Comparison of ENCODE assay signal across 19 cellular contexts in the genomic region with DNA sequence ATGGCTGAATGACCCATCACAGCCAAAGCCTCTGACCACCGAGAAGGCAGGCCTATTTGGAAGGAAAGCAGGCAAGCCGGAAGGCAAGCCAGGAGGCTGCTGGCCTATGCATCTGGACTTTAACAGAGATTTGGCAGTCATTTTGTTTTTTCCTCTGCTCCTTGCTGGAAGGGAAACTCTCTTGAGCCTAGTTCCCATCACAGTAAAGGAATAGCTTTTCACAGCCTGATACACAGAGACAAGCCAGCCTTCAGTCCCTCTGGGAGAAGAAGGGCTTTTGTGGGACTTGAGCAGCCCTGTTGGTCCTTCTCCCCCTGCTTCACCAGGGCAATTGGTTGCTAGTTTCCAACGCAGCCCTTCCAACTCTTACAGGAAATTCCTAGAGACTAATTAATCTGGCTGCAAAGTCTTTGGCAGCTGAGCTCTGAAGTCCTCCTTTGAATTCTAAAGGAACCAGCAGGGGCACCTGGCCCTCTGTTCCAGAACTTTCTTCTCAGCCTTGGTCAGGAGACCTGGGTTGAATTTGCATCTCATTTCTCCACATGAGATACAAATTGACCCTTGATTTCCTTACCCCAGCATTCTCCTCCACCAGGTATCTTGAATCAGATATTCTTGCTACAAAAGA.
DNase-seq lines count a peak whose midpoint lies in the region; TF ChIP-seq lines count a peak whose summit lies in the region.
"Had no signal": no experiment of that assay in that cellular context is flagged by ENCODE, and none has a peak within 500 bp of the region (broad histone marks: within the 10 kb centered on the region; RNA-seq: fewer than 3 reads in every experiment).

No MANE protein-coding gene starts in this region.

- no peaks in the 10 kb centered on the region for H4K20me1 ChIP-seq in osteoblast (ENCODE audit: insufficient read depth, low read length)
- H4K20me1 ChIP-seq: BLaER1 treated with 17β-estradiol and CSF1 and Interleukin-3, amounts not matched to agents 10 nM and 100 nM had no signal

- H3K4me3 ChIP-seq in left ventricle myocardium inferior (no peak overlapping the region), osteoblast (ENCODE audit: insufficient read depth, low read length) (no peak overlapping the region), vagina (no peak overlapping the region)
- H3K4me3 ChIP-seq: BLaER1 treated with 17β-estradiol and CSF1 and Interleukin-3, amounts not matched to agents 10 nM and 100 nM; body of pancreas; SJSA1 had no signal

- H3K4me1 Mint-ChIP-seq in CD14-positive monocyte, result no peaks in the 10 kb centered on the region
- H3K4me1 Mint-ChIP-seq: natural killer cell had no signal

- peaks cover 20% of the 10 kb centered on the region for H3K4me1 ChIP-seq in left ventricle myocardium inferior
- H3K4me1 ChIP-seq in osteoblast (ENCODE audit: insufficient read depth, low read length), result no peaks in the 10 kb centered on the region
- no peaks in the 10 kb centered on the region for H3K4me1 ChIP-seq in vagina
- H3K4me1 ChIP-seq: body of pancreas, SJSA1 had no signal

- H2AFZ ChIP-seq in osteoblast (ENCODE audit: low read length), result no peak overlapping the region

- H3K9me3 ChIP-seq in left ventricle myocardium inferior (replicated peaks) (no peaks in the 10 kb centered on the region), osteoblast (ENCODE audit: low read depth, low read length) (no peaks in the 10 kb centered on the region), vagina (no peaks in the 10 kb centered on the region)
- H3K9me3 ChIP-seq: body of pancreas, SJSA1 had no signal

- H3K4me3 Mint-ChIP-seq in CD14-positive monocyte, result no peak overlapping the region
- H3K4me3 Mint-ChIP-seq: activated naive CD4-positive, alpha-beta T cell treated with anti-CD3 and anti-CD28 coated beads for 36 hours; natural killer cell; T-helper 2 cell treated with Interferon-gamma antibody and Interleukin-4, amounts not matched to agents 5 μg/mL and 100 μg/mL, for 36 hours had no signal

- H3K36me3 ChIP-seq in left ventricle myocardium inferior (no peaks in the 10 kb centered on the region), osteoblast (ENCODE audit: insufficient read depth, low read length) (no peaks in the 10 kb centered on the region), vagina (no peaks in the 10 kb centered on the region)
- H3K36me3 ChIP-seq: BLaER1 treated with 17β-estradiol and CSF1 and Interleukin-3, amounts not matched to agents 10 nM and 100 nM; SJSA1 had no signal

- no peak overlapping the region for H3K4me2 ChIP-seq in osteoblast (ENCODE audit: insufficient read depth, low read length)
- H3K4me2 ChIP-seq: BLaER1 treated with 17β-estradiol and CSF1 and Interleukin-3, amounts not matched to agents 10 nM and 100 nM had no signal

- TF ChIP-seq POLR2A in vagina (IDR thresholded peaks at IDR 0.05), result no peak

- DNase-seq in cerebellum (ENCODE audit: low spot score) (peak; percentile 15), left ventricle myocardium inferior (no peak), osteoblast (ENCODE audit: insufficient read length, low spot score, missing footprints) (peak; percentile 42), vagina (ENCODE audit: extremely low spot score in 2 of 2) (no peak), CD14-positive monocyte (ENCODE audit: low spot score) (no peak), NCI-H345 (lab: John Stamatoyannopoulos, UW) (no peak)
- DNase-seq in activated CD8-positive, alpha-beta memory T cell treated with anti-CD3 and anti-CD28 coated beads, Interleukin-2, amount 50 U/mL, for 48 hours, result no peak
- DNase-seq: activated CD4-positive, alpha-beta T cell treated with anti-CD3 and anti-CD28 coated beads for 1 hour; activated naive CD4-positive, alpha-beta T cell treated with anti-CD3 and anti-CD28 coated beads for 36 hours; body of pancreas; DMS79; left colon; natural killer cell; NCI-H187; NCI-H510A treated with DMSO at 0.1 percent for 48 hours; stimulated activated CD4-positive, alpha-beta T cell treated with anti-CD3 and anti-CD28 coated beads, Interleukin-2, amount 100 ng/mL, for 24 hours had no signal

- no peak overlapping the region for H3K27ac Mint-ChIP-seq in CD14-positive monocyte
- H3K27ac Mint-ChIP-seq: activated naive CD4-positive, alpha-beta T cell treated with anti-CD3 and anti-CD28 coated beads for 36 hours; natural killer cell; T-helper 2 cell treated with Interferon-gamma antibody and Interleukin-4, amounts not matched to agents 5 μg/mL and 100 μg/mL, for 36 hours had no signal

- peaks cover 0 to 3% (median 3%) of the 10 kb centered on the region in 3 donors for H3K27me3 Mint-ChIP-seq in CD14-positive monocyte (ENCODE audit: low read depth in 3 of 3)

- intact Hi-C loops in left ventricle myocardium inferior (cut with micrococcal nuclease), result no loop called here
- intact Hi-C loops in vagina (cut with DNase I), result no loop called here
- intact Hi-C loops in CD14-positive monocyte (cut with micrococcal nuclease), result no loop called here

- peaks cover 0 to 11% (median 5%) of the 10 kb centered on the region in 7 donors for H3K9me3 Mint-ChIP-seq in CD14-positive monocyte
- H3K9me3 Mint-ChIP-seq: activated naive CD4-positive, alpha-beta T cell treated with anti-CD3 and anti-CD28 coated beads for 36 hours; natural killer cell; T-helper 2 cell treated with Interferon-gamma antibody and Interleukin-4, amounts not matched to agents 5 μg/mL and 100 μg/mL, for 36 hours had no signal

- H3K27ac ChIP-seq in left ventricle myocardium inferior (replicated peaks), result peak overlapping the region; percentile 74
- no peak overlapping the region for H3K27ac ChIP-seq in osteoblast (ENCODE audit: low read depth, low read length)
- peak overlapping the region; percentile 22 for H3K27ac ChIP-seq in vagina
- H3K27ac ChIP-seq: BLaER1 treated with 17β-estradiol and CSF1 and Interleukin-3, amounts not matched to agents 10 nM and 100 nM; body of pancreas; SJSA1 had no signal

- H3K27me3 ChIP-seq in left ventricle myocardium inferior (ENCODE audit: low read depth) (no peaks in the 10 kb centered on the region), osteoblast (ENCODE audit: insufficient read depth, low read length) (no peaks in the 10 kb centered on the region), vagina (no peaks in the 10 kb centered on the region)
- H3K27me3 ChIP-seq: BLaER1 treated with 17β-estradiol and CSF1 and Interleukin-3, amounts not matched to agents 10 nM and 100 nM; body of pancreas; SJSA1 had no signal

- H3K36me3 Mint-ChIP-seq in CD14-positive monocyte, result no peaks in the 10 kb centered on the region
- H3K36me3 Mint-ChIP-seq: natural killer cell had no signal

- H3K79me2 ChIP-seq in osteoblast (ENCODE audit: insufficient read depth, low read length), result no peaks in the 10 kb centered on the region

- TF ChIP-seq CTCF in left ventricle myocardium inferior (IDR thresholded peaks at IDR 0.05; ENCODE audit: borderline replicate concordance) (no peak), osteoblast (IDR thresholded peaks at IDR 0.05; ENCODE audit: extremely low read depth, low read depth, low read length) (no peak), vagina (IDR thresholded peaks at IDR 0.05) (no peak), CD14-positive monocyte (IDR thresholded peaks at IDR 0.05) (no peak)

Comparison
In these comparisons a context has a peak if more than half of its experiments do, and no peak if none do; other contexts are left out.
1. DNase-seq: peak in cerebellum (single experiment) and osteoblast (single experiment); none in left ventricle myocardium inferior (single experiment), vagina (0 of 2), activated CD8-positive, alpha-beta memory T cell treated with anti-CD3 and anti-CD28 coated beads, Interleukin-2, amount 50 U/mL, for 48 hours (single experiment), CD14-positive monocyte (single experiment) and NCI-H345 (single experiment).